In the genomic region with DNA sequence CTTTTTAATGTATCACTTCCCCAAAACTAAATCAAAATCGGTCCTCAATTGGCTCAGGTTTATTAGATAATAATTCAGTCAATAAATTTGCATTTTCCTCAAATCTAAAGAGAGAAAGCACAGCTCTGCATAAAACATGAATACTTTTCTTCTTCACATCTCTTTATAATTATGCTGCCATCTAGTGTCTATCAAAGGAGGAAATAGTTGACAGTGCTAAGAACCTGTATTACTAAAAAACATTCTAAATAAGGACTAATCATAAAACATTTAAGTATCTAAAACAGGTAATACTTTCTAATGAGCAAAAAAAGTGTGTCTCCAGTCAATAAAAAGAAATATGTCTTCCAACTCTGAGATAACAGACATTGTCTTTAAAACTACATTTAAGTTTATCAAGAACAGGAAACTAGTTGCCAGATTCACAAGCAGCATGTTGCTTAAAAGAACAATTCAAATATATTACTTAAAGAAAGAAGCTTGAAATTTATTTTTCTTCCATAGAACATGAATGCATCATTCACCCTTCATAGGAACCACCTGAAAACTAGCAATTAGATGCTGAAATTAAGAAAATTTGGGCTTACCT, we compare ENCODE assay signal across 8 cellular contexts. TPM values are rescaled to one million over a fixed set of nuclear protein-coding genes. Genes with fewer than 3 reads are reported as not detected.
DNase-seq lines count a peak whose midpoint lies in the region; ATAC-seq, FAIRE-seq and TF ChIP-seq lines count a peak whose summit lies in the region.

No MANE protein-coding gene starts in this region.

- FAIRE-seq in endometrium (lab: Jason Lieb, UNC) (peak; percentile 93), pancreas (lab: Jason Lieb, UNC) (peak; percentile 96)

- H3K9me3 ChIP-seq in pancreas, result no peaks in the 10 kb centered on the region

- DNase-seq in NCI-H2196 (lab: John Stamatoyannopoulos, UW; ENCODE audit: unreplicated experiment) (peak; percentile 28), NCI-H2196 treated with DMSO at 0.1 percent for 48 hours (lab: John Stamatoyannopoulos, UW; ENCODE audit: unreplicated experiment) (no peak), NCI-H82 treated with DMSO at 0.1 percent for 48 hours (lab: John Stamatoyannopoulos, UW; ENCODE audit: unreplicated experiment) (peak; percentile 47), pancreas (no peak), T-helper 1 cell (no peak)
- DNase-seq in activated CD4-positive, CD25-positive, alpha-beta regulatory T cell treated with anti-CD3 and anti-CD28 coated beads, Interleukin-2, amount 50 U/mL, for 72 hours, result no peak

- intact Hi-C loops in pancreas (cut with DNase I), result loop anchor here in 1 of 3 donors (5.0 kb wide), 1 partner anchor 57 kb away; a partner anchor contains a TSS

- peak in 2 of 4 donors; percentile 35 for TF ChIP-seq CTCF in pancreas (IDR thresholded peaks at IDR 0.05)

- H3K27ac ChIP-seq in pancreas, result no peak overlapping the region

- H3K4me3 ChIP-seq in pancreas, result no peak overlapping the region

- peaks cover 0 to 3% (median 0%) of the 10 kb centered on the region in 3 donors for H3K4me1 ChIP-seq in pancreas

- no peaks in the 10 kb centered on the region for H3K27me3 ChIP-seq in pancreas

- H3K36me3 ChIP-seq in pancreas, result no peaks in the 10 kb centered on the region

- ATAC-seq in pancreas, result peak; percentile 40 to 86 (median 80)
- ATAC-seq in HG03097 (IDR thresholded peaks at IDR 0.05; ENCODE audit: low FRiP score, unreplicated experiment), result no peak

- WGBS in pancreas, 2 donors, result 0 to 3% methylated on average over 1 of the region's 1 CpG

RNA-seq across cellular contexts. Expression of a gene that starts 56.5 kb away (rescaled TPM):
- total RNA-seq in pancreas, result 100 to 1,000 TPM in 2 of 6 donors, 10 to 100 TPM in 4; 54.9 to 149 (median 75.7) TPM
- polyA plus RNA-seq in pancreas, result 10 to 100 TPM; 42.4 to 75.5 TPM

Comparison
In these comparisons a context has a peak if more than half of its experiments do, and no peak if none do; other contexts are left out.
1. DNase-seq: peak in NCI-H2196 (single experiment) and NCI-H82 treated with DMSO at 0.1 percent for 48 hours (single experiment); none in NCI-H2196 treated with DMSO at 0.1 percent for 48 hours (single experiment), pancreas (0 of 6), activated CD4-positive, CD25-positive, alpha-beta regulatory T cell treated with anti-CD3 and anti-CD28 coated beads, Interleukin-2, amount 50 U/mL, for 72 hours (single experiment) and T-helper 1 cell (0 of 5).